ENCODE assay signal across 7 cellular contexts in the genomic region with DNA sequence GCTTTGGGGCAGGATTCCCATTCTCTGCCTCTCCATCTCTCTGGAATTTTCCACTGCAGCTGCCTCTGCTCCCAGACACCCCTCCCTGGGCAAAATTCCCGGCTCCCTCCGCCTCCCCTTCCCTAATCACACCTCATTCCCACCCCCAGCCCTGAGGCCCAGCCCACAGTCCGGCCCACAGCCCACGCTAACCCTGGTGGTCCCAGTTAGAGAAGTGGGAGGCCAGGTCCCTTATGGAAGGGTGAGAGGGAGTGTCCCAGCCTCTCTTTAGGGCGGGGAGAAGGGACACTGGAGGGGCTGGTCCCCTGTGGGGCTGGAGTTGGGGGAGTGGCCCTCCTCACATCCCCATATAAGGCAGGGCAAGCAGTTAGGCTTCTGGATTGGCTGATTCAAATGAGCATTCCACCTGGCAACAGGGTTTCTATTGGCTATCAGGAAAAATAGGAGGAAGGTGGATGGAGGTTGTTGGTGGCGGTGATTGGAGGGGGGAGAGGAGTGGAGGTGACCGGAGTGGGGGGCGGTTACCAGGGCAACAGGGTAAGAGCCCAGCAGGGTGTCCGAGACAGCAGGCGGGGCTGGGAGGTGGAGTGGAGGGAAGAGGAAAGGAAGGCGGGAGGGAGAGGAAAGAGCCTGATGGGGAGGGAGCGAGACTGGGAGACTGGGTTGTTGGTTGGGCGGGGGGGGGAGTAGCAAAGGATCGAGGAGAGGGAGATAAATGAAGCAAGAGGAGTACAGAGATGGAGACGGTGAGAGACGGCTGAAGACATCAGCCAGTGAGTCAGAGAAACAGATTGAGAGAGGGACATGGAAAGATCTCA. TPM values are rescaled to one million over a fixed set of nuclear protein-coding genes. Genes with fewer than 3 reads are reported as not detected.
DNase-seq lines count a peak whose midpoint lies in the region; ATAC-seq and TF ChIP-seq lines count a peak whose summit lies in the region.

No MANE protein-coding gene starts in this region.

- H4K20me1 ChIP-seq in OCI-LY3 (ENCODE audit: insufficient read depth, low read length), result no peaks in the 10 kb centered on the region

- no peaks in the 10 kb centered on the region for H3K36me3 ChIP-seq in OCI-LY3 (replicated peaks; ENCODE audit: low read depth, low read length)
- H3K36me3 ChIP-seq in adrenal gland (replicated peaks in 1 of 2), result no peaks in the 10 kb centered on the region

- H3K9me3 Mint-ChIP-seq in IgD-negative memory B cell, result no peaks in the 10 kb centered on the region

- H3K79me2 ChIP-seq in OCI-LY3 (ENCODE audit: low read length), result no peaks in the 10 kb centered on the region

- H3K9me3 ChIP-seq in OCI-LY3 (ENCODE audit: insufficient read depth, low read length), result no peaks in the 10 kb centered on the region
- H3K9me3 ChIP-seq in adrenal gland (replicated peaks in 1 of 3), result no peaks in the 10 kb centered on the region

- peak; percentile 99 for DNase-seq in GM04503 (ENCODE audit: low read depth)
- DNase-seq in adrenal gland, result peak; percentile 86 to 98 (median 94)
- DNase-seq in Right ventricle myocardium inferior (ENCODE audit: missing footprints), result peak; percentile 96
- DNase-seq in nucleus accumbens (lab: John Stamatoyannopoulos, UW), result peak; percentile 45 to 96 (median 85)

- TF ChIP-seq CTCF in OCI-LY3 (IDR thresholded peaks at IDR 0.05; ENCODE audit: low read depth, low read length) (no peak), adrenal gland (IDR thresholded peaks at IDR 0.05) (no peak)

- H3K4me1 ChIP-seq in OCI-LY3 (ENCODE audit: low read length) (peaks cover 26% of the 10 kb centered on the region), adrenal gland (replicated peaks in 1 of 2) (peaks cover 23 to 35% of the 10 kb centered on the region in 2 donors)

- H3K27me3 Mint-ChIP-seq in IgD-negative memory B cell, result peaks cover 27% of the 10 kb centered on the region

- ATAC-seq in GM21786 (IDR thresholded peaks at IDR 0.05; ENCODE audit: unreplicated experiment) (peak; percentile 81), Right ventricle myocardium inferior (peak; percentile 88)

- WGBS in adrenal gland, 4 donors, result 0 to 4% (median 3%) methylated on average over 13 to 16 of the region's 16 CpGs

- peak overlapping the region; percentile 94 for H3K4me2 ChIP-seq in OCI-LY3 (ENCODE audit: low read length)

- peak in 1 of 2 donors; percentile 17 for TF ChIP-seq POLR2A in adrenal gland (IDR thresholded peaks at IDR 0.05)

- H3K4me1 Mint-ChIP-seq in IgD-negative memory B cell, result peaks cover 7 to 17% (median 15%) of the 10 kb centered on the region in 3 donors

- peak overlapping the region in 1 of 3 donors; percentile 44 for H3K27ac Mint-ChIP-seq in IgD-negative memory B cell

- H2AFZ ChIP-seq in OCI-LY3 (ENCODE audit: low read depth, low read length), result peak overlapping the region; percentile 57; the same call in 1 of the 2 replicates

- H3K4me3 ChIP-seq in OCI-LY3 (ENCODE audit: low read length) (peak overlapping the region; percentile 72), adrenal gland (peak overlapping the region in 1 of 4 donors; percentile 28)

- peak overlapping the region in 3 of 4 donors; percentile 69 to 81 (median 80) for H3K4me3 Mint-ChIP-seq in IgD-negative memory B cell

- no peak overlapping the region for H3K27ac ChIP-seq in OCI-LY3 (ENCODE audit: low read length)
- H3K27ac ChIP-seq in adrenal gland, result peak overlapping the region in 4 of 5 donors; percentile 43 to 97 (median 74)

- intact Hi-C loops in adrenal gland (cut with DNase I), result no loop called here
- intact Hi-C loops in Right ventricle myocardium inferior (cut with DNase I), result no loop called here

- H3K9ac ChIP-seq in OCI-LY3 (ENCODE audit: low read length), result peak overlapping the region; percentile 22

- peaks cover 60% of the 10 kb centered on the region for H3K27me3 ChIP-seq in OCI-LY3 (ENCODE audit: low read depth, low read length)
- H3K27me3 ChIP-seq in adrenal gland, result no peaks in the 10 kb centered on the region

- no peaks in the 10 kb centered on the region for H3K36me3 Mint-ChIP-seq in IgD-negative memory B cell

RNA-seq across cellular contexts. Expression of gene PTMS, which starts 1.9 kb away (rescaled TPM):
- polyA plus RNA-seq in IgD-negative memory B cell (2.5 TPM), adrenal gland (1,000 to 10,000 TPM in 1 of 3 donors, 100 to 1,000 TPM in 2; 134 to 1,405 (median 631) TPM)
- total RNA-seq in adrenal gland (100 to 1,000 TPM in 6 of 8 donors, 10 to 100 TPM in 2; 72.4 to 269 (median 147) TPM), Right ventricle myocardium inferior (152 TPM)

RNA-seq across cellular contexts. Expression of gene LAG3, which starts 8.1 kb away (rescaled TPM):
- 0.88 TPM for polyA plus RNA-seq in IgD-negative memory B cell
- under 1 TPM in 6 of 8 donors, not detected in 2; 0.21 to 0.96 (median 0.71) TPM for total RNA-seq in adrenal gland
- polyA plus RNA-seq in adrenal gland, result 1 to 10 TPM in 2 of 3 donors, under 1 TPM in 1; 0.29 to 4.3 (median 2.3) TPM
- total RNA-seq in Right ventricle myocardium inferior, result 0.24 TPM

RNA-seq across cellular contexts. Expression of gene MLF2, which starts 11.3 kb away (rescaled TPM):
- 152 TPM for polyA plus RNA-seq in IgD-negative memory B cell
- total RNA-seq in adrenal gland, result 100 to 1,000 TPM; 135 to 334 (median 233) TPM
- 100 to 1,000 TPM; 181 to 248 (median 233) TPM for polyA plus RNA-seq in adrenal gland
- 156 TPM for total RNA-seq in Right ventricle myocardium inferior

RNA-seq across cellular contexts. Expression of gene CD4, which starts 25.1 kb away (rescaled TPM):
- polyA plus RNA-seq in IgD-negative memory B cell, result 6.6 TPM
- total RNA-seq in adrenal gland, result 10 to 100 TPM; 18.4 to 52.8 (median 30.9) TPM
- 10 to 100 TPM in 1 of 3 donors, 1 to 10 TPM in 2; 8.1 to 12.9 (median 9.1) TPM for polyA plus RNA-seq in adrenal gland
- total RNA-seq in Right ventricle myocardium inferior, result 13.4 TPM

RNA-seq across cellular contexts. Expression of gene COPS7A, which starts 40.4 kb away (rescaled TPM):
- polyA plus RNA-seq in IgD-negative memory B cell (36.8 TPM), adrenal gland (10 to 100 TPM; 46.5 to 85.1 (median 50.6) TPM)
- total RNA-seq in adrenal gland (100 to 1,000 TPM in 1 of 8 donors, 10 to 100 TPM in 7; 56.5 to 105 (median 84.0) TPM), Right ventricle myocardium inferior (83.1 TPM)
